8 cellular contexts compared by ENCODE assay signal in the genomic region with DNA sequence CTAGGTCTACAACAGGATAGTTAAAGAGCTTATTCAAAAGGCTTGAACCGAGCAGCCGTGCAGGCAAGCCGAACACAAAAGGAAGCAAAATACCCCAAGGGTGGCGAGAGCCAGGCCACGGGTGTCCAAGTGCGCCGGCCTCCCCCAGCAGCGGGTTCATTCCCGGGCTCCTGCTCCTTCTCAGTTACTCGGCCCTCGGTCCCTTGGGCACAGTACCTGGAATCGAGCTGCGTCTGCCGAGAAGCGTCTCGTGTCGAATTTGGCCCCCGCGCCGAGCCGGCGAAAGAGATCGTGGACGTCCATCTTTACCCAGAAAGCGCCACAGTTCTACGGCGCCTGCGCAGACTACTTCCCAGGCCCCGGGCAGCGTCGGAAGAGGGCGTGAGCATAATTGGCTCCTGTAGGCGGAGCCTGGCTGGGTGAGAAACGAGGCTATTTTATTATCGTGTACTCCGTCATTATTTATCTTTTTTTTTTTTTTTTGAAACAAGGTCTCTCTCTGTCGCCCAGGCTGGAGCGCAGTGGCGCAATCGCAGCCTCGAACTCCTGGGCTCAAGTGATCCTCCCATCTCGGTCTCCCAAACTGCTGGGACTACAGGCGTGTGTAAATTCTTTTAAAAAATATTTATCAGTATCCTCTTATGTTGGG. TPM values are rescaled to one million over a fixed set of nuclear protein-coding genes. Genes with fewer than 3 reads are reported as not detected.
DNase-seq lines count a peak whose midpoint lies in the region; ATAC-seq and TF ChIP-seq lines count a peak whose summit lies in the region.

A gene with protein sequence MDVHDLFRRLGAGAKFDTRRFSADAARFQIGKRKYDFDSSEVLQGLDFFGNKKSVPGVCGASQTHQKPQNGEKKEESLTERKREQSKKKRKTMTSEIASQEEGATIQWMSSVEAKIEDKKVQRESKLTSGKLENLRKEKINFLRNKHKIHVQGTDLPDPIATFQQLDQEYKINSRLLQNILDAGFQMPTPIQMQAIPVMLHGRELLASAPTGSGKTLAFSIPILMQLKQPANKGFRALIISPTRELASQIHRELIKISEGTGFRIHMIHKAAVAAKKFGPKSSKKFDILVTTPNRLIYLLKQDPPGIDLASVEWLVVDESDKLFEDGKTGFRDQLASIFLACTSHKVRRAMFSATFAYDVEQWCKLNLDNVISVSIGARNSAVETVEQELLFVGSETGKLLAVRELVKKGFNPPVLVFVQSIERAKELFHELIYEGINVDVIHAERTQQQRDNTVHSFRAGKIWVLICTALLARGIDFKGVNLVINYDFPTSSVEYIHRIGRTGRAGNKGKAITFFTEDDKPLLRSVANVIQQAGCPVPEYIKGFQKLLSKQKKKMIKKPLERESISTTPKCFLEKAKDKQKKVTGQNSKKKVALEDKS (minus strand): TSS at position 329 of the 649 bp plus-strand sequence. CDS start 26 bp downstream, at position 303.

- peak within 1 kb of the TSS; percentile 96 for H3K4me3 ChIP-seq in iPS DF 6.9 (ENCODE audit: low read length)
- H3K4me3 ChIP-seq in sigmoid colon: peak within 1 kb of the TSS; percentile 60 to 81 (median 78)

- H3K4me1 ChIP-seq in iPS DF 6.9 (ENCODE audit: control insufficient read depth, insufficient read depth, low read length): no peaks in the 10 kb centered on the region
- H3K4me1 ChIP-seq in sigmoid colon: peaks cover 0 to 43% (median 38%) of the 10 kb centered on the region in 4 donors

- intact Hi-C loops in sigmoid colon (cut with DNase I): loop anchor here (10.0 kb wide), 1 partner anchor 782 kb away; a partner anchor contains a TSS

- TF ChIP-seq CTCF in brain (conservative IDR thresholded peaks at IDR 0.05): peak; percentile 14 to 26
- no peak for TF ChIP-seq CTCF in sigmoid colon (IDR thresholded peaks at IDR 0.05)

- DNase-seq in NCI-H2171 (lab: John Stamatoyannopoulos, UW): peak; percentile 94
- peak; percentile 89 for DNase-seq in UCSD-AML1 (lab: John Stamatoyannopoulos, UW; ENCODE audit: unreplicated experiment)
- peak; percentile 60 for DNase-seq in iPS DF 6.9 (ENCODE audit: low read depth, low spot score)
- DNase-seq in sigmoid colon: peak; percentile 96

- ATAC-seq in GM18498 (IDR thresholded peaks at IDR 0.05; ENCODE audit: unreplicated experiment) (peak; percentile 92), HG03045 (IDR thresholded peaks at IDR 0.05; ENCODE audit: unreplicated experiment) (peak; percentile 89), HG03469 (IDR thresholded peaks at IDR 0.05; ENCODE audit: unreplicated experiment) (no peak)

- no CpG with 5 or more reads among the region's 43 CpGs for WGBS in iPS DF 6.9 (ENCODE audit: insufficient coverage, insufficient read length)
- WGBS in sigmoid colon, 2 donors: 0 to 1% methylated on average over 43 of the region's 43 CpGs

- peaks cover 55% of the 10 kb centered on the region for H3K4me1 Mint-ChIP-seq in brain

- peaks cover 38% of the 10 kb centered on the region for H3K36me3 Mint-ChIP-seq in brain

- peak in 1 of 2 donors; percentile 27 for TF ChIP-seq POLR2A in sigmoid colon (IDR thresholded peaks at IDR 0.05)

- H3K9me3 Mint-ChIP-seq in brain: no peaks in the 10 kb centered on the region

- TF ChIP-seq EP300 in sigmoid colon (IDR thresholded peaks at IDR 0.05): no peak

- no peak within 1 kb of the TSS for H3K27ac ChIP-seq in iPS DF 6.9 (ENCODE audit: low read length)
- H3K27ac ChIP-seq in sigmoid colon: peak within 1 kb of the TSS; percentile 86 to 92 (median 90)

- H3K27me3 ChIP-seq in iPS DF 6.9 (ENCODE audit: control insufficient read depth, insufficient read depth, low read length) (no peaks in the 10 kb centered on the region), sigmoid colon (peaks cover 0 to 4% (median 0%) of the 10 kb centered on the region in 3 donors)

- H3K27ac Mint-ChIP-seq in brain: peak within 1 kb of the TSS; percentile 85 to 98 (median 95)

- peak within 1 kb of the TSS; percentile 84 to 98 (median 89) for H3K4me3 Mint-ChIP-seq in brain

- peaks cover 3% of the 10 kb centered on the region; the same call in 1 of the 2 replicates for H3K36me3 ChIP-seq in iPS DF 6.9 (ENCODE audit: control insufficient read depth, insufficient read depth, low read length)
- H3K36me3 ChIP-seq in sigmoid colon: peaks cover 0 to 30% (median 3%) of the 10 kb centered on the region in 4 donors

- H3K9me3 ChIP-seq in iPS DF 6.9 (ENCODE audit: control insufficient read depth, insufficient read depth, low read length): no peaks in the 10 kb centered on the region
- no peaks in the 10 kb centered on the region for H3K9me3 ChIP-seq in sigmoid colon

- H3K27me3 Mint-ChIP-seq in brain: peaks cover 41% of the 10 kb centered on the region

RNA-seq across cellular contexts. Expression of the gene that starts here (rescaled TPM):
- polyA plus RNA-seq in brain (ENCODE audit: insufficient read depth, low read depth, low replicate concordance) (10.8 TPM), sigmoid colon (10 to 100 TPM in 1 of 3 donors, 1 to 10 TPM in 2; 7.6 to 15.2 (median 7.8) TPM)
- 10 to 100 TPM; 16.5 to 21.2 (median 19.2) TPM for total RNA-seq in sigmoid colon

Comparison
In these comparisons a context has a peak if more than half of its experiments do, and no peak if none do; other contexts are left out.
1. CTCF ChIP-seq: peak in brain (2 of 2); none in sigmoid colon (0 of 4).
2. Peak in every context shown above with its lines, with median percentiles within 50 percentile points of each other: DNase-seq.